16 cellular contexts compared by ENCODE assay signal in the genomic region with DNA sequence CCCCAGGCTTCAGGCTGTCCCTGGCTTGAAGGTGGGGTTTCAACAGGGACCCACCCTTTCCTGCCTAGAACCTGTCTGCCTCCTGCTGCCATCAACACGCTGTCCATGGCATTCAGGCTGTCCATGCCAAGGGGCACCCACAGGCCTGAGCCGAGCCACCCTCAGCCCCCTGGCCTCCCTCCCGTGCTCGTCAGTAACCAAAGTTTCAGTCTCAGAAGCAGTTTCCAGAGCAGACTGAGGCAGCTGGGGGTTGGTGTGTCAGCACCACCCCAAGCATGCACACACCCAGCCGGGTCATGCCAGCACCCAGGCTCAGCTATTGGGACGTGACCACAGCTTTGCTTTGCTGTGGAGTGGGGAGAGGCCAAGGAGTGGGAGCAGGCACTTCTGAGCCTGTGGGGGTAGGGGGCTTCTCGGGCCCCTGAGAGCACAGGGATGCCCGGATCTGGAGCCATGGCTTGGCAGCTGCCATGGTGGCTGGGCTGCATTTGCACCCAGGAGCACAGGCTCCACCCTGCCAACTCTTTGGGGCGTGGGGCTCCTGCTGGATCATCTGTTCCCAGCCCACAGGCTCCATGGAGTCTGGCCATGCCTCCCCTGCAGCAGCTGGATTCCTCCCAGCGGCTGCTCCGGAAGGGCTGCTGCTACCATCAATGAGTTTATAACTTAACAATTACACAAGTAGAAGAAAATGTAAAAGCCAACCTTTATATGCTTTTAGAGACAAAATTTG.
DNase-seq lines count a peak whose midpoint lies in the region; ATAC-seq, FAIRE-seq and TF ChIP-seq lines count a peak whose summit lies in the region.
"Had no signal": no experiment of that assay in that cellular context is flagged by ENCODE, and none has a peak within 500 bp of the region (broad histone marks: within the 10 kb centered on the region; RNA-seq: fewer than 3 reads in every experiment).

No MANE protein-coding gene starts in this region.

- H3K9me3 ChIP-seq in left ventricle myocardium inferior (replicated peaks) (no peaks in the 10 kb centered on the region), MG63 (no peaks in the 10 kb centered on the region), kidney (ENCODE audit: control insufficient read depth in 1 of 2, low read length in 2 of 2) (no peaks in the 10 kb centered on the region), vagina (no peaks in the 10 kb centered on the region)
- H3K9me3 ChIP-seq: BLaER1 had no signal

- H3K27me3 ChIP-seq in left ventricle myocardium inferior (ENCODE audit: low read depth), result no peaks in the 10 kb centered on the region
- no peaks in the 10 kb centered on the region for H3K27me3 ChIP-seq in MG63
- no peaks in the 10 kb centered on the region for H3K27me3 ChIP-seq in vagina
- H3K27me3 ChIP-seq: BLaER1 had no signal

- H3K4me1 ChIP-seq in left ventricle myocardium inferior (peaks cover 7% of the 10 kb centered on the region), kidney (ENCODE audit: control insufficient read depth in 1 of 2, insufficient read depth in 1 of 2, low read depth in 1 of 2, low read length in 2 of 2) (no peaks in the 10 kb centered on the region), vagina (peaks cover 5% of the 10 kb centered on the region)
- H3K4me1 ChIP-seq: BLaER1 had no signal

- H3K4me3 ChIP-seq in left ventricle myocardium inferior (no peak overlapping the region), MG63 (no peak overlapping the region), kidney (ENCODE audit: low read length in 2 of 2) (no peak overlapping the region), vagina (no peak overlapping the region)
- H3K4me3 ChIP-seq: BLaER1 had no signal

- H3K27ac ChIP-seq in left ventricle myocardium inferior (replicated peaks), result no peak overlapping the region
- no peak overlapping the region for H3K27ac ChIP-seq in kidney (ENCODE audit: low read depth in 2 of 2, low read length in 2 of 2)
- H3K27ac ChIP-seq in vagina, result peak overlapping the region; percentile 30
- H3K27ac ChIP-seq: BLaER1 had no signal

- TF ChIP-seq POLR2A in vagina (IDR thresholded peaks at IDR 0.05), result no peak

- FAIRE-seq in kidney (lab: Jason Lieb, UNC), result no peak
- FAIRE-seq: H54 had no signal

- DNase-seq in Right ventricle myocardium superior (peak; percentile 36), left ventricle myocardium inferior (no peak), MG63 (peak; percentile 13), kidney (peak; percentile 41), vagina (ENCODE audit: extremely low spot score in 2 of 2) (no peak), nucleus accumbens (lab: John Stamatoyannopoulos, UW) (no peak), glomerular visceral epithelial cell (ENCODE audit: extremely low spot score) (no peak), T-helper 1 cell (no peak)
- DNase-seq: ACHN; CD8-positive, alpha-beta memory T cell; NCI-H1436; NCI-H2029 treated with DMSO at 0.1 percent for 48 hours; NCI-H2227 treated with DMSO at 0.1 percent for 48 hours; NCI-H524 treated with DMSO at 0.1 percent for 48 hours had no signal

- TF ChIP-seq CTCF in left ventricle myocardium inferior (IDR thresholded peaks at IDR 0.05; ENCODE audit: borderline replicate concordance), result no peak
- TF ChIP-seq CTCF in kidney (IDR thresholded peaks at IDR 0.05; ENCODE audit: borderline replicate concordance, extremely low read depth, insufficient read depth), result no peak
- TF ChIP-seq CTCF in vagina (IDR thresholded peaks at IDR 0.05), result no peak

- H3K36me3 ChIP-seq in left ventricle myocardium inferior (no peaks in the 10 kb centered on the region), MG63 (no peaks in the 10 kb centered on the region), kidney (ENCODE audit: control insufficient read depth in 1 of 2, insufficient read depth in 2 of 2, low read length in 2 of 2) (no peaks in the 10 kb centered on the region), vagina (no peaks in the 10 kb centered on the region)
- H3K36me3 ChIP-seq: BLaER1 had no signal

- H3K9ac ChIP-seq in kidney (ENCODE audit: low read length in 2 of 2), result no peak overlapping the region
- H3K9ac ChIP-seq: BLaER1 had no signal

- intact Hi-C loops in Right ventricle myocardium superior (cut with DNase I) (no loop called here), left ventricle myocardium inferior (cut with micrococcal nuclease) (no loop called here), kidney (cut with DNase I) (no loop called here), vagina (cut with DNase I) (no loop called here)

- no peak for ATAC-seq in Right ventricle myocardium superior (ENCODE audit: poor library complexity)

Comparison
In these comparisons a context has a peak if more than half of its experiments do, and no peak if none do; other contexts are left out.
1. DNase-seq: peak in Right ventricle myocardium superior (single experiment), MG63 (single experiment) and kidney (single experiment); none in left ventricle myocardium inferior (single experiment), vagina (0 of 2), nucleus accumbens (0 of 56), glomerular visceral epithelial cell (single experiment) and T-helper 1 cell (0 of 5).